Comparison of ENCODE assay signal across 20 cellular contexts in genomic region chrX:148670277-148670676, GRCh38.
DNase-seq lines count a peak whose midpoint lies in the region; ATAC-seq, FAIRE-seq and TF ChIP-seq lines count a peak whose summit lies in the region.
"Had no signal": no experiment of that assay in that cellular context is flagged by ENCODE, and none has a peak within 500 bp of the region (broad histone marks: within the 10 kb centered on the region; RNA-seq: fewer than 3 reads in every experiment).

No MANE protein-coding gene starts in this region.

- TF ChIP-seq CTCF in OCI-LY7 (conservative IDR thresholded peaks at IDR 0.05; ENCODE audit: low read length), result no peak
- no peak for TF ChIP-seq CTCF in K562 (IDR thresholded peaks at IDR 0.05 in 2 of 3, conservative IDR thresholded peaks at IDR 0.05 in 1 of 3; ENCODE audit: insufficient read depth in 2 of 3, low read depth in 1 of 3, low read length in 3 of 3)

- H3K9ac ChIP-seq in K562 (ENCODE audit: insufficient read depth in 1 of 2, low read depth in 2 of 2, low read length in 2 of 2), result no peak overlapping the region

- no peak for TF ChIP-seq POLR2A in K562 (conservative IDR thresholded peaks at IDR 0.05)

- H4K20me1 ChIP-seq in OCI-LY7 (ENCODE audit: insufficient read depth, low read length), result no peaks in the 10 kb centered on the region
- H4K20me1 ChIP-seq in K562 (replicated peaks; ENCODE audit: control insufficient read depth, insufficient read depth, low read length), result no peaks in the 10 kb centered on the region

- no peak overlapping the region for H3K4me2 ChIP-seq in OCI-LY7 (ENCODE audit: low read length)
- H3K4me2 ChIP-seq in K562 (ENCODE audit: insufficient read depth, low read length), result no peak overlapping the region
- H3K4me2 ChIP-seq: A549 had no signal

- no peak overlapping the region for H3K27ac Mint-ChIP-seq in activated T-helper 17 cell treated with anti-CD3 and anti-CD28 coated beads, Interleukin-2, amount 50 U/mL, for 72 hours
- H3K27ac Mint-ChIP-seq: T-cell had no signal

- POLR2A ChIA-PET in OCI-LY7 (lab: Charles Lee), result interaction anchor here (0.5 to 0.9 kb wide), 2 partner anchors 11 to 267 kb away, joined by 3 to 5 read pairs; no protein-coding TSS in a partner anchor
- POLR2A ChIA-PET in K562 (lab: Yijun Ruan, JAX), result no interaction called here

- no peak for FAIRE-seq in K562 (lab: Jason Lieb, UNC)
- FAIRE-seq: A549 had no signal

- no peak for TF ChIP-seq EP300 in K562 (IDR thresholded peaks at IDR 0.05; ENCODE audit: low read length)

- peaks cover 13% of the 10 kb centered on the region for H3K9me3 Mint-ChIP-seq in activated T-helper 17 cell treated with anti-CD3 and anti-CD28 coated beads, Interleukin-2, amount 50 U/mL, for 72 hours

- no peaks in the 10 kb centered on the region for H3K36me3 Mint-ChIP-seq in activated T-helper 17 cell treated with anti-CD3 and anti-CD28 coated beads, Interleukin-2, amount 50 U/mL, for 72 hours (ENCODE audit: low read depth)
- H3K36me3 Mint-ChIP-seq: T-cell had no signal

- ATAC-seq in GM18502 (IDR thresholded peaks at IDR 0.05; ENCODE audit: poor library complexity, unreplicated experiment) (peak; percentile 82), HG02938 (IDR thresholded peaks at IDR 0.05; ENCODE audit: unreplicated experiment) (peak; percentile 52), K562 (no peak), GM18861 (IDR thresholded peaks at IDR 0.05; ENCODE audit: unreplicated experiment) (no peak)
- ATAC-seq in activated T-helper 17 cell treated with anti-CD3 and anti-CD28 coated beads, Interleukin-2, amount 50 U/mL, for 72 hours (replicated peaks), result no peak
- ATAC-seq: A549, T-cell had no signal

- TF ChIP-seq RAD21 in K562 (CRISPR knock-in tag; conservative IDR thresholded peaks at IDR 0.05 in 1 of 2, IDR thresholded peaks at IDR 0.05 in 1 of 2), result no peak

- H3K27ac ChIP-seq in OCI-LY7 (ENCODE audit: low read depth, low read length, poor library complexity, severe bottlenecking) (peak overlapping the region; percentile 41), K562 (ENCODE audit: extremely low read depth, low read depth, low read length) (no peak overlapping the region)
- H3K27ac ChIP-seq: A549, HL-60 had no signal

- DNase-seq in OCI-LY7 (ENCODE audit: low spot score) (peak; percentile 53), K562 (ENCODE audit: extremely low read depth in 1 of 4, low spot score in 3 of 4) (no peak), head of caudate nucleus (no peak)
- DNase-seq in activated CD8-positive, alpha-beta memory T cell treated with anti-CD3 and anti-CD28 coated beads for 24 hours, result no peak
- DNase-seq: COR-L47, DMS153, H7, KBM-7, NCI-H1417, NCI-H1930, NCI-H2171 treated with DMSO at 0.1 percent for 48 hours, NCI-H510A, T-cell had no signal

- peaks cover 32% of the 10 kb centered on the region; the same call in 1 of the 2 replicates for H3K9me3 ChIP-seq in OCI-LY7 (ENCODE audit: low read length)
- H3K9me3 ChIP-seq in K562 (replicated peaks; ENCODE audit: control insufficient read depth, insufficient read depth, low read depth, low read length), result no peaks in the 10 kb centered on the region
- H3K9me3 ChIP-seq: A549 had no signal

- H2AFZ ChIP-seq in OCI-LY7 (ENCODE audit: low read length), result no peak overlapping the region
- no peak overlapping the region for H2AFZ ChIP-seq in K562 (ENCODE audit: low read depth, low read length)

- no peak overlapping the region for H3K4me3 Mint-ChIP-seq in activated T-helper 17 cell treated with anti-CD3 and anti-CD28 coated beads, Interleukin-2, amount 50 U/mL, for 72 hours
- H3K4me3 Mint-ChIP-seq: CD14-positive monocyte, T-cell had no signal

- H3K36me3 ChIP-seq in OCI-LY7 (ENCODE audit: insufficient read depth, low read length), result peaks cover 96% of the 10 kb centered on the region
- H3K36me3 ChIP-seq in K562 (ENCODE audit: control insufficient read depth, insufficient read depth, low read length), result no peaks in the 10 kb centered on the region

- peaks cover 63% of the 10 kb centered on the region for H3K79me2 ChIP-seq in OCI-LY7 (ENCODE audit: insufficient read depth, low read depth, low read length)
- no peaks in the 10 kb centered on the region for H3K79me2 ChIP-seq in K562 (ENCODE audit: control insufficient read depth, insufficient read depth, low read length)

- CTCF ChIA-PET in OCI-LY7 (lab: Charles Lee; ENCODE audit: unreplicated experiment), result no interaction called here
- CTCF ChIA-PET in K562 (lab: Yijun Ruan, JAX; ENCODE audit: low intra/inter-chr PET ratio), result no interaction called here

- WGBS in K562 (ENCODE audit: insufficient coverage, low coverage, missing lambda C conversion rate), result 0% methylated on average over 2 of the region's 3 CpGs

- no peaks in the 10 kb centered on the region for H3K9me2 ChIP-seq in OCI-LY7 (ENCODE audit: insufficient read depth, low read length)

- in situ Hi-C loops in K562 (cut with MboI), result no loop called here

- H3K9me1 ChIP-seq in K562 (ENCODE audit: control insufficient read depth, insufficient read depth, low read length), result no peaks in the 10 kb centered on the region

- no TSS peak for BruUV-seq in OCI-LY7 (replicated peaks; lab: Mats Ljungman, UMichigan)
- no TSS peak for BruUV-seq in K562 (replicated peaks; lab: Mats Ljungman, UMichigan)

- no peaks in the 10 kb centered on the region for H3K27me3 ChIP-seq in K562 (ENCODE audit: control insufficient read depth in 2 of 2, insufficient read depth in 2 of 2, low read length in 2 of 2)

- intact Hi-C loops in OCI-LY7 (cut with micrococcal nuclease; ENCODE audit: unreplicated experiment) (loop anchor here (5.0 to 10.0 kb wide), 2 partner anchors 58 to 95 kb away; no protein-coding TSS in a partner anchor), K562 (cut with micrococcal nuclease) (no loop called here), head of caudate nucleus (cut with DNase I) (no loop called here)

- no peaks in the 10 kb centered on the region for H3K4me1 Mint-ChIP-seq in activated T-helper 17 cell treated with anti-CD3 and anti-CD28 coated beads, Interleukin-2, amount 50 U/mL, for 72 hours
- H3K4me1 Mint-ChIP-seq: CD14-positive monocyte, T-cell had no signal

- peaks cover 35% of the 10 kb centered on the region for H3K4me1 ChIP-seq in OCI-LY7 (ENCODE audit: insufficient read depth, low read length, poor library complexity, severe bottlenecking)
- H3K4me1 ChIP-seq in K562 (replicated peaks in 1 of 2; ENCODE audit: control insufficient read depth in 2 of 2, insufficient read depth in 2 of 2, low read length in 2 of 2), result no peaks in the 10 kb centered on the region
- H3K4me1 ChIP-seq: A549 had no signal

- no peaks in the 10 kb centered on the region for H3K27me3 Mint-ChIP-seq in activated T-helper 17 cell treated with anti-CD3 and anti-CD28 coated beads, Interleukin-2, amount 50 U/mL, for 72 hours

- no peak overlapping the region for H3K4me3 ChIP-seq in OCI-LY7 (ENCODE audit: low read depth, low read length, poor library complexity, severe bottlenecking)
- H3K4me3 ChIP-seq in K562, result no peak overlapping the region
- H3K4me3 ChIP-seq: A549 had no signal

TF ChIP-seq in K562, 482 proteins besides CTCF, POLR2A, EP300 and RAD21:
- TF ChIP-seq HNRNPK (IDR thresholded peaks at IDR 0.05; ENCODE audit: low read depth, low read length, poor library complexity, severe bottlenecking), result no peak
- TF ChIP-seq ZNF224 (CRISPR knock-in tag; IDR thresholded peaks at IDR 0.05), result no peak
- TF ChIP-seq RFX5 (IDR thresholded peaks at IDR 0.05; ENCODE audit: low read depth, low read length), result no peak
- TF ChIP-seq MITF (IDR thresholded peaks at IDR 0.05), result no peak
- TF ChIP-seq FOSL1 (tag; conservative IDR thresholded peaks at IDR 0.05), result 0 out of 2 replicates have a peak, but pooled peaks have one; percentile 22

Comparison
In these comparisons a context has a peak if more than half of its experiments do, and no peak if none do; other contexts are left out.
1. ATAC-seq: peak in GM18502 (single experiment) and HG02938 (single experiment); none in K562 (single experiment), GM18861 (single experiment) and activated T-helper 17 cell treated with anti-CD3 and anti-CD28 coated beads, Interleukin-2, amount 50 U/mL, for 72 hours (single experiment).